10 cellular contexts compared by ENCODE assay signal in the genomic region with DNA sequence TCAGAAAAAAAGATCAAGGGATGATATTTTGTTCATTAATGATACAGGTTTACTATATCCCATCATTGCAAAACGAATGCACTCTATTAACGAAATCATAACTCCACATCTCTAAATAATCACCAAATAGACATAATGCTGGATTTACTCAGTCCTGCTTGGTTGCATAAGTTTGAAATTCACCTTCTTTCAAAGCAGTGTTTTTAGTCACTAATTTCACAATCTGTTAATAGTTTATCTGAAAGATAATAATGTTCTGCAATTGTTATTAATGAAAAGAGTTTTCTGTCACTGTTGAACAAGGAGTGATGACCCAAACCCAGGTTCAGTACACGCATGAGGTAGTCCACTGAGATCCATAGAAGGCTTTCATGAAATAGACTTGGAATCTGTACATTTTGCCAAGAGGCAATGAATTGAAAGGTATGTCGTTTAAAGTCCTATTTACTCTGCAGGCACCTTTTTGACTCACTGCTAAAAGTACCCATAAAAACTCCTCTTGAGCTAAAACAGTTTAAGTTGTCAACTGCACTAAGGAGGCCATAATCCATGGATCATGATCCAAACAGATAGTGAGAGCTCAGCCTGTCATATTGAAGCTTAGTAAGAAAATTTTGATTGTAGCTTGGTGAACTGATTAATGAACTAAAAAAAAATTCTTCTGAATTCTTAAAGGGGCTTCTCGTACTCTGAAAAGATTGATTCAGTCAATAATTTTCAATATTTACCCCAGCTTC.
A peak's percentile ranks its signal among the peaks of the same experiment; 100 is the strongest.
DNase-seq lines count a peak whose midpoint lies in the region; ATAC-seq, FAIRE-seq and TF ChIP-seq lines count a peak whose summit lies in the region.
"Had no signal": no experiment of that assay in that cellular context is flagged by ENCODE, and none has a peak within 500 bp of the region (broad histone marks: within the 10 kb centered on the region; RNA-seq: fewer than 3 reads in every experiment).

No MANE protein-coding gene starts in this region.

- TF ChIP-seq POLR2A in GM12891 (IDR thresholded peaks at IDR 0.05; ENCODE audit: low read depth, low read length), result no peak

- ATAC-seq in HG03159 (IDR thresholded peaks at IDR 0.05; ENCODE audit: unreplicated experiment) (peak; percentile 2), HG03280 (IDR thresholded peaks at IDR 0.05; ENCODE audit: unreplicated experiment) (no peak)
- peak; percentile 32 to 43 for ATAC-seq in activated naive CD4-positive, alpha-beta T cell treated with anti-CD3 and anti-CD28 coated beads, Interleukin-2, amount 50 U/mL, for 72 hours

- no peaks in the 10 kb centered on the region for H3K27me3 ChIP-seq in neutrophil

- FAIRE-seq in GM12891 (lab: Jason Lieb, UNC), result peak; percentile 54

- DNase-seq in GM12891 (ENCODE audit: insufficient read length, low spot score), result no peak
- no peak for DNase-seq in activated naive CD4-positive, alpha-beta T cell treated with anti-CD3 and anti-CD28 coated beads, Interleukin-2, amount 50 U/mL, for 72 hours (ENCODE audit: low spot score in 2 of 2)
- DNase-seq in ureter (ENCODE audit: low spot score), result no peak
- DNase-seq in HuH-7.5 (ENCODE audit: low spot score), result no peak
- no peak for DNase-seq in caudate nucleus (lab: John Stamatoyannopoulos, UW)
- DNase-seq: midbrain, NCI-H345 had no signal

- peaks cover 0 to 7% of the 10 kb centered on the region in 2 donors for H3K36me3 Mint-ChIP-seq in activated naive CD4-positive, alpha-beta T cell treated with anti-CD3 and anti-CD28 coated beads, Interleukin-2, amount 50 U/mL, for 72 hours

- H3K4me1 ChIP-seq in neutrophil (ENCODE audit: control insufficient read depth in 1 of 2, insufficient read depth in 1 of 2, low read depth in 1 of 2, low read length in 1 of 2), result peaks cover 48 to 57% of the 10 kb centered on the region in 2 experiments

- H3K9me3 ChIP-seq in neutrophil, result no peaks in the 10 kb centered on the region

- peak overlapping the region; percentile 48 to 56 for H3K4me3 ChIP-seq in neutrophil (ENCODE audit: low read depth in 1 of 2, low read length in 1 of 2)

- TF ChIP-seq CTCF in neutrophil (IDR thresholded peaks at IDR 0.05), result no peak

- H3K36me3 ChIP-seq in neutrophil, result no peaks in the 10 kb centered on the region

- H3K27ac ChIP-seq in neutrophil, result peak overlapping the region; percentile 72
- no peak overlapping the region for H3K27ac ChIP-seq in caudate nucleus (ENCODE audit: low read depth, low read length)

- peak overlapping the region; percentile 96 to 98 for H3K27ac Mint-ChIP-seq in activated naive CD4-positive, alpha-beta T cell treated with anti-CD3 and anti-CD28 coated beads, Interleukin-2, amount 50 U/mL, for 72 hours

- no peaks in the 10 kb centered on the region for H3K9me3 Mint-ChIP-seq in activated naive CD4-positive, alpha-beta T cell treated with anti-CD3 and anti-CD28 coated beads, Interleukin-2, amount 50 U/mL, for 72 hours

TF ChIP-seq in GM12891, 5 proteins besides CTCF, POLR2A, EP300 and RAD21:
- TF ChIP-seq TAF1 (IDR thresholded peaks at IDR 0.05; ENCODE audit: low read depth, low read length), result no peak
- TF ChIP-seq POU2F2 (IDR thresholded peaks at IDR 0.05; ENCODE audit: low read depth, low read length), result no peak
- no peak for TF ChIP-seq SPI1 (IDR thresholded peaks at IDR 0.05; ENCODE audit: low read depth, low read length)
- no peak for TF ChIP-seq POLR2AphosphoS5 (IDR thresholded peaks at IDR 0.05; ENCODE audit: low read depth, low read length)
- no peak for TF ChIP-seq PAX5 (IDR thresholded peaks at IDR 0.05; ENCODE audit: insufficient read depth, low read length, severe bottlenecking)
